ENCODE assay signal across 8 cellular contexts in genomic region chr9:36148652-36149051, GRCh38. TPM values are rescaled to one million over a fixed set of nuclear protein-coding genes. Genes with fewer than 3 reads are reported as not detected.
DNase-seq lines count a peak whose midpoint lies in the region; ATAC-seq, FAIRE-seq and TF ChIP-seq lines count a peak whose summit lies in the region.

No MANE protein-coding gene starts in this region.

- ATAC-seq in HG03108 (IDR thresholded peaks at IDR 0.05; ENCODE audit: unreplicated experiment) (peak; percentile 38), K562 (peak; percentile 58)

- FAIRE-seq in K562 (lab: Jason Lieb, UNC), result no peak

- DNase-seq in EH (ENCODE audit: low read depth), result peak; percentile 99
- peak; percentile 75 for DNase-seq in T1000 (lab: John Stamatoyannopoulos, UW)
- DNase-seq in K562 (ENCODE audit: extremely low read depth in 1 of 4, low spot score in 3 of 4), result peak; percentile 45 to 68 (median 50)
- peak; percentile 99 for DNase-seq in kidney glomerular epithelial cell (lab: John Stamatoyannopoulos, UW)
- peak; percentile 54 for DNase-seq in stimulated activated CD4-positive, alpha-beta T cell treated with anti-CD3 and anti-CD28 coated beads, Interleukin-4, amount 100 ng/mL, for 1 hour
- no peak for DNase-seq in NCI-H2107 treated with DMSO at 0.1 percent for 48 hours (lab: John Stamatoyannopoulos, UW; ENCODE audit: unreplicated experiment)
- DNase-seq in NCI-H82 (lab: John Stamatoyannopoulos, UW), result no peak

- no peak for TF ChIP-seq POLR2A in K562 (conservative IDR thresholded peaks at IDR 0.05)

- in situ Hi-C loops in K562 (cut with MboI), result no loop called here

- POLR2A ChIA-PET in K562 (lab: Yijun Ruan, JAX), result interaction anchor here (1.4 to 1.5 kb wide), 2 partner anchors 12 to 66 kb away, joined by 3 to 5 read pairs; partner anchors contain the start of gene GLIPR2

- H4K20me1 ChIP-seq in K562 (replicated peaks; ENCODE audit: control insufficient read depth, insufficient read depth, low read length), result no peaks in the 10 kb centered on the region

- H3K9ac ChIP-seq in K562 (ENCODE audit: insufficient read depth in 1 of 2, low read depth in 2 of 2, low read length in 2 of 2), result peak overlapping the region in 1 of 2 experiments; percentile 43; a peak in 1 of 4 replicates

- no peak for TF ChIP-seq CTCF in K562 (IDR thresholded peaks at IDR 0.05 in 2 of 3, conservative IDR thresholded peaks at IDR 0.05 in 1 of 3; ENCODE audit: insufficient read depth in 2 of 3, low read depth in 1 of 3, low read length in 3 of 3)

- BruUV-seq in K562 (replicated peaks; lab: Mats Ljungman, UMichigan), result no TSS peak

- no peak overlapping the region for H3K4me3 ChIP-seq in K562

- H2AFZ ChIP-seq in K562 (ENCODE audit: low read depth, low read length), result no peak overlapping the region

- no peak overlapping the region for H3K4me2 ChIP-seq in K562 (ENCODE audit: insufficient read depth, low read length)

- no peaks in the 10 kb centered on the region for H3K9me1 ChIP-seq in K562 (ENCODE audit: control insufficient read depth, insufficient read depth, low read length)

- TF ChIP-seq EP300 in K562 (IDR thresholded peaks at IDR 0.05; ENCODE audit: low read length), result no peak

- H3K79me2 ChIP-seq in K562 (ENCODE audit: control insufficient read depth, insufficient read depth, low read length), result no peaks in the 10 kb centered on the region

- 16% methylated on average over 5 of the region's 8 CpGs for WGBS in K562 (ENCODE audit: insufficient coverage, low coverage, missing lambda C conversion rate)

- TF ChIP-seq RAD21 in K562 (CRISPR knock-in tag; conservative IDR thresholded peaks at IDR 0.05 in 1 of 2, IDR thresholded peaks at IDR 0.05 in 1 of 2), result no peak

- H3K36me3 ChIP-seq in K562 (ENCODE audit: control insufficient read depth, insufficient read depth, low read length), result no peaks in the 10 kb centered on the region

- H3K9me3 ChIP-seq in K562 (replicated peaks; ENCODE audit: control insufficient read depth, insufficient read depth, low read depth, low read length), result no peaks in the 10 kb centered on the region

- intact Hi-C loops in K562 (cut with micrococcal nuclease), result no loop called here

- no peaks in the 10 kb centered on the region for H3K27me3 ChIP-seq in K562 (ENCODE audit: control insufficient read depth in 2 of 2, insufficient read depth in 2 of 2, low read length in 2 of 2)

- H3K4me1 ChIP-seq in K562 (replicated peaks in 1 of 2; ENCODE audit: control insufficient read depth in 2 of 2, insufficient read depth in 2 of 2, low read length in 2 of 2), result peaks cover 9 to 25% of the 10 kb centered on the region in 2 experiments; a peak in 4 of 5 replicates

- H3K27ac ChIP-seq in K562 (ENCODE audit: extremely low read depth, low read depth, low read length), result no peak overlapping the region

- CTCF ChIA-PET in K562 (lab: Yijun Ruan, JAX; ENCODE audit: low intra/inter-chr PET ratio), result no interaction called here

TF ChIP-seq in K562, 482 proteins besides CTCF, POLR2A, EP300 and RAD21 (continues in another document):
- TF ChIP-seq BHLHE40 (IDR thresholded peaks at IDR 0.05; ENCODE audit: low read length) (peak; percentile 44; the same call in 1 of the 2 replicates), RBM14 (IDR thresholded peaks at IDR 0.05; ENCODE audit: borderline replicate concordance, insufficient read depth, low read depth, low read length) (no peak), RCOR1 (IDR thresholded peaks at IDR 0.05; ENCODE audit: borderline replicate concordance in 1 of 2, low read depth in 2 of 2, low read length in 2 of 2) (0 out of 4 replicates have a peak, but pooled peaks of 1 of the 2 experiments have one; percentile 20), PATZ1 (CRISPR knock-in tag; IDR thresholded peaks at IDR 0.05; ENCODE audit: borderline replicate concordance) (no peak), RBM17 (IDR thresholded peaks at IDR 0.05; ENCODE audit: borderline replicate concordance, low read depth, low read length) (no peak), JUND (IDR thresholded peaks at IDR 0.05; ENCODE audit: borderline replicate concordance, low read depth, low read length) (peak; percentile 83), JUND (tag; IDR thresholded peaks at IDR 0.05; ENCODE audit: borderline replicate concordance, low read depth, low read length) (peak; percentile 53; the same call in 1 of the 3 replicates), SMAD1 (IDR thresholded peaks at IDR 0.05; ENCODE audit: low read depth, low read length, partially characterized antibody) (peak; percentile 52)

RNA-seq across cellular contexts. Expression of gene GLIPR2, which starts 12.1 kb away (rescaled TPM):
- total RNA-seq in K562 (2011; cell fraction: chromatin; rRNA removed; ENCODE audit: low replicate concordance), result 3.2 and 3.8 TPM in 2 replicates
- total RNA-seq in K562 (2011; cell fraction: nucleolus; rRNA removed), result 1.7 and 2.2 TPM in 2 replicates
- 2.6 and 4.5 TPM in 2 replicates for total RNA-seq in K562 (2011; cell fraction: nucleoplasm; rRNA removed)
- total RNA-seq in K562 (2014; rRNA removed) (2.0 and 4.0 TPM in 2 replicates), K562 (2014; rRNA removed; fragmentation: Illumina TruSeq; extraction: Trizol) (2.2 and 2.4 TPM in 2 replicates), K562 (2015; rRNA removed; fragmentation: Illumina TruSeq; extraction: Trizol) (1.4 TPM in 2 replicates), K562 (2021) (3.8 and 4.7 TPM in 2 replicates)
- polyA plus RNA-seq in K562 (2011; rRNA removed) (6.9 and 8.8 TPM in 2 replicates), K562 (2014; fragmentation: Illumina TruSeq; extraction: Trizol) (4.4 and 4.8 TPM in 2 replicates), K562 (2014; fragmentation: Nextera tagmentation; extraction: Ambion mirVana) (1 to 10 TPM; 2.7 to 2.9 TPM), K562 (2014; rRNA removed) (4.0 and 4.6 TPM in 2 replicates)
- polyA plus RNA-seq in K562 (2011; cell fraction: cytosol; rRNA removed), result 5.0 and 5.2 TPM in 2 replicates
- polyA plus RNA-seq in K562 (2011; cell fraction: nucleus; rRNA removed), result 2.9 and 3.2 TPM in 2 replicates
- polyA plus RNA-seq in K562 (2012), result 2.2 and 2.3 TPM in 2 replicates
- 6.3 and 7.9 TPM in 2 replicates for polyA minus RNA-seq in K562 (2011; rRNA and poly(A)+ RNA removed)
- polyA minus RNA-seq in K562 (2011; cell fraction: cytosol; rRNA and poly(A)+ RNA removed), result 2.5 and 4.0 TPM in 2 replicates
- polyA minus RNA-seq in K562 (2011; cell fraction: nucleus; rRNA and poly(A)+ RNA removed), result 0.56 and 0.67 TPM in 2 replicates

RNA-seq across cellular contexts. Expression of gene CCIN, which starts 20.5 kb away (rescaled TPM):
- total RNA-seq in K562 (2011; cell fraction: chromatin; rRNA removed; ENCODE audit: low replicate concordance), result not detected in 2 replicates
- total RNA-seq in K562 (2011; cell fraction: nucleolus; rRNA removed), result 0.26 TPM in 1 of 2 replicates, not detected in the other
- not detected in 2 replicates for total RNA-seq in K562 (2011; cell fraction: nucleoplasm; rRNA removed)
- not detected in 2 replicates for total RNA-seq in K562 (2014; rRNA removed)
- total RNA-seq in K562 (2014; rRNA removed; fragmentation: Illumina TruSeq; extraction: Trizol), result not detected in 2 replicates
- not detected in 2 replicates for total RNA-seq in K562 (2015; rRNA removed; fragmentation: Illumina TruSeq; extraction: Trizol)
- total RNA-seq in K562 (2021), result not detected in 2 replicates
- not detected in 2 replicates for polyA plus RNA-seq in K562 (2011; rRNA removed)
- 0.04 and 0.09 TPM in 2 replicates for polyA plus RNA-seq in K562 (2011; cell fraction: cytosol; rRNA removed)
- polyA plus RNA-seq in K562 (2011; cell fraction: nucleus; rRNA removed), result not detected in 2 replicates
- polyA plus RNA-seq in K562 (2012), result not detected in 2 replicates
- polyA plus RNA-seq in K562 (2014; fragmentation: Illumina TruSeq; extraction: Trizol), result not detected in 2 replicates
- polyA plus RNA-seq in K562 (2014; fragmentation: Nextera tagmentation; extraction: Ambion mirVana), result not detected
- not detected in 2 replicates for polyA plus RNA-seq in K562 (2014; rRNA removed)
- polyA minus RNA-seq in K562 (2011; rRNA and poly(A)+ RNA removed), result not detected in 2 replicates
- polyA minus RNA-seq in K562 (2011; cell fraction: cytosol; rRNA and poly(A)+ RNA removed), result not detected in 2 replicates
- not detected in 2 replicates for polyA minus RNA-seq in K562 (2011; cell fraction: nucleus; rRNA and poly(A)+ RNA removed)

RNA-seq across cellular contexts. Expression of gene CLTA, which starts 42.1 kb away (rescaled TPM):
- 13.9 and 15.8 TPM in 2 replicates for total RNA-seq in K562 (2011; cell fraction: chromatin; rRNA removed; ENCODE audit: low replicate concordance)
- total RNA-seq in K562 (2011; cell fraction: nucleolus; rRNA removed), result 17.2 and 17.5 TPM in 2 replicates
- total RNA-seq in K562 (2011; cell fraction: nucleoplasm; rRNA removed), result 19.0 and 24.3 TPM in 2 replicates
- total RNA-seq in K562 (2014; rRNA removed), result 186 and 196 TPM in 2 replicates
- 129 and 131 TPM in 2 replicates for total RNA-seq in K562 (2014; rRNA removed; fragmentation: Illumina TruSeq; extraction: Trizol)
- 156 and 161 TPM in 2 replicates for total RNA-seq in K562 (2015; rRNA removed; fragmentation: Illumina TruSeq; extraction: Trizol)
- total RNA-seq in K562 (2021), result 140 and 144 TPM in 2 replicates
- 104 and 137 TPM in 2 replicates for polyA plus RNA-seq in K562 (2011; rRNA removed)
- polyA plus RNA-seq in K562 (2011; cell fraction: cytosol; rRNA removed), result 89.6 and 109 TPM in 2 replicates
- polyA plus RNA-seq in K562 (2011; cell fraction: nucleus; rRNA removed), result 27.8 and 38.7 TPM in 2 replicates
- 169 and 197 TPM in 2 replicates for polyA plus RNA-seq in K562 (2012)
- 144 and 156 TPM in 2 replicates for polyA plus RNA-seq in K562 (2014; fragmentation: Illumina TruSeq; extraction: Trizol)
- 10 to 100 TPM; 37.8 to 39.6 TPM for polyA plus RNA-seq in K562 (2014; fragmentation: Nextera tagmentation; extraction: Ambion mirVana)
- polyA plus RNA-seq in K562 (2014; rRNA removed), result 206 and 219 TPM in 2 replicates
- 60.8 and 67.3 TPM in 2 replicates for polyA minus RNA-seq in K562 (2011; rRNA and poly(A)+ RNA removed)
- 49.0 and 55.3 TPM in 2 replicates for polyA minus RNA-seq in K562 (2011; cell fraction: cytosol; rRNA and poly(A)+ RNA removed)
- polyA minus RNA-seq in K562 (2011; cell fraction: nucleus; rRNA and poly(A)+ RNA removed), result 12.7 and 16.2 TPM in 2 replicates

Comparison
In these comparisons a context has a peak if more than half of its experiments do, and no peak if none do; other contexts are left out.
1. DNase-seq: peak in EH (single experiment), T1000 (single experiment), K562 (4 of 4), kidney glomerular epithelial cell (single experiment) and stimulated activated CD4-positive, alpha-beta T cell treated with anti-CD3 and anti-CD28 coated beads, Interleukin-4, amount 100 ng/mL, for 1 hour (single experiment); none in NCI-H2107 treated with DMSO at 0.1 percent for 48 hours (single experiment) and NCI-H82 (single experiment).